In the genomic region with DNA sequence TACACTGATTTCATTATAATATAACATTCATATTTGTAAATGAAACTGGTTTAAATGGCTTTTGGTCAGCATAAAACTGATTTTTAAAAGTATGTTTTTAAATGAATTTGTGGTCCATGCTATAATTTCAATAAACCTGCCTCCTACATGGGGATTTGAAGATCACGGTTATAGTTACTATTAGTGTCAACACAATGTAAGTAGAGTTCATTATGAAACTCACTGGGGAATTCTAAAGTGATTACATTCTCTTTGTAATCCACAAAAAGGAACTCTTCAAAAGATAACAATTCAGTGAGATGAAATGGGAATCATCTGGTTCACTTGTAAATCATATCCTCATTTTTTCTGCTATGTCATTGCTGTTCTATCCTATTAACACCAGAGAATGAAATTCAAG, we compare ENCODE assay signal across 29 cellular contexts.
DNase-seq lines count a peak whose midpoint lies in the region; ATAC-seq and TF ChIP-seq lines count a peak whose summit lies in the region.
"Had no signal": no experiment of that assay in that cellular context is flagged by ENCODE, and none has a peak within 500 bp of the region (broad histone marks: within the 10 kb centered on the region; RNA-seq: fewer than 3 reads in every experiment).

No MANE protein-coding gene starts in this region.

- H3K27ac Mint-ChIP-seq in activated naive CD4-positive, alpha-beta T cell treated with anti-CD3 and anti-CD28 coated beads, Interleukin-2, amount 50 U/mL, for 72 hours, result peak overlapping the region; percentile 70 to 81
- no peak overlapping the region for H3K27ac Mint-ChIP-seq in activated naive CD4-positive, alpha-beta T cell treated with anti-CD3 and anti-CD28 coated beads, Interleukin-2, amount 10 ng/mL, durations not matched to agents 7 days and 5 days
- H3K27ac Mint-ChIP-seq: T-helper 1 cell treated with Interleukin-12 subunit alpha and Interleukin-12 subunit beta and Interleukin-4 antibody, amounts not matched to agents 30 μg/mL and 1 μg/mL, for 36 hours had no signal

- peaks cover 3% of the 10 kb centered on the region for H3K4me1 Mint-ChIP-seq in activated naive CD4-positive, alpha-beta T cell treated with anti-CD3 and anti-CD28 coated beads, Interleukin-2, amount 10 ng/mL, durations not matched to agents 7 days and 5 days

- no peak for DNase-seq in activated naive CD4-positive, alpha-beta T cell treated with anti-CD3 and anti-CD28 coated beads, Interleukin-2, amount 50 U/mL, for 72 hours (ENCODE audit: low spot score in 2 of 2)
- no peak for DNase-seq in activated naive CD4-positive, alpha-beta T cell treated with anti-CD3 and anti-CD28 coated beads, Interleukin-2, amount 10 ng/mL, durations not matched to agents 7 days and 5 days
- DNase-seq in NCI-H128 (lab: John Stamatoyannopoulos, UW; ENCODE audit: unreplicated experiment) (peak; percentile 33), NCI-H69 (lab: John Stamatoyannopoulos, UW) (peak; percentile 83), prostate gland (ENCODE audit: low spot score) (no peak)
- no peak for DNase-seq in stimulated activated CD4-positive, alpha-beta T cell treated with anti-CD3 and anti-CD28 coated beads, Interleukin-12 subunit alpha, Interleukin-12 subunit beta, amount 100 ng/mL, for 4 hours
- DNase-seq: activated CD4-positive, CD25-positive, alpha-beta regulatory T cell treated with anti-CD3 and anti-CD28 coated beads, Interleukin-2, amount 50 U/mL, for 72 hours; activated naive CD4-positive, alpha-beta T cell treated with anti-CD3 and anti-CD28 coated beads, Interleukin-2, amount 50 U/mL, for 16 hours; activated T-cell treated with anti-CD3 and anti-CD28 coated beads, Interleukin-2, amount 50 U/mL, for 48 hours; aorta; colonic mucosa; DMS79; effector memory CD4-positive, alpha-beta T cell; GDM1; KBM-7; MG63; midbrain; naive thymus-derived CD4-positive, alpha-beta T cell; NCI-H1694; nucleus accumbens; stimulated activated naive CD4-positive, alpha-beta T cell treated with Interleukin-2 at 50 U/mL for 16 hours; uterus had no signal

- no peaks in the 10 kb centered on the region for H3K79me2 ChIP-seq in neural cell (replicated peaks; ENCODE audit: insufficient read depth, low read length)

- no peaks in the 10 kb centered on the region for H4K20me1 ChIP-seq in neural cell (ENCODE audit: insufficient read depth)

- 54% methylated on average over 1 of the region's 1 CpG for WGBS in prostate gland

- TF ChIP-seq CTCF in neural cell (IDR thresholded peaks at IDR 0.05; ENCODE audit: poor library complexity, severe bottlenecking) (no peak), prostate gland (IDR thresholded peaks at IDR 0.05) (no peak)

- H3K4me2 ChIP-seq in neural cell (ENCODE audit: low read length), result no peak overlapping the region

- H3K27ac ChIP-seq in neural cell (ENCODE audit: low read length) (no peak overlapping the region), prostate gland (no peak overlapping the region)
- H3K27ac ChIP-seq: C4-2B, colonic mucosa, SK-N-MC, thoracic aorta, uterus had no signal

- intact Hi-C loops in prostate gland (cut with DNase I), result no loop called here

- H3F3A ChIP-seq in neural cell (ENCODE audit: insufficient read depth, low read length, poor library complexity, severe bottlenecking), result no peaks in the 10 kb centered on the region

- ATAC-seq in activated naive CD4-positive, alpha-beta T cell treated with anti-CD3 and anti-CD28 coated beads, Interleukin-2, amount 50 U/mL, for 72 hours, result peak in 1 of 2 donors; percentile 31
- ATAC-seq: HCT116; naive thymus-derived CD4-positive, alpha-beta T cell had no signal

- H3K9me2 ChIP-seq in neural cell (ENCODE audit: insufficient read depth, low read length), result no peaks in the 10 kb centered on the region

- no peak for TF ChIP-seq RAD21 in neural cell (conservative IDR thresholded peaks at IDR 0.05)

- H3K9me3 ChIP-seq in neural cell (ENCODE audit: low read length), result no peaks in the 10 kb centered on the region
- no peaks in the 10 kb centered on the region for H3K9me3 ChIP-seq in prostate gland
- H3K9me3 ChIP-seq: colonic mucosa, MG63, thoracic aorta, uterus had no signal

- TF ChIP-seq POLR2A in prostate gland (IDR thresholded peaks at IDR 0.05), result no peak

- no peaks in the 10 kb centered on the region for H3K27me3 Mint-ChIP-seq in activated naive CD4-positive, alpha-beta T cell treated with anti-CD3 and anti-CD28 coated beads, Interleukin-2, amount 10 ng/mL, durations not matched to agents 7 days and 5 days

- H3K4me3 Mint-ChIP-seq in activated naive CD4-positive, alpha-beta T cell treated with anti-CD3 and anti-CD28 coated beads, Interleukin-2, amount 10 ng/mL, durations not matched to agents 7 days and 5 days, result no peak overlapping the region
- H3K4me3 Mint-ChIP-seq: naive thymus-derived CD4-positive, alpha-beta T cell; T-helper 1 cell treated with Interleukin-12 subunit alpha and Interleukin-12 subunit beta and Interleukin-4 antibody, amounts not matched to agents 30 μg/mL and 1 μg/mL, for 36 hours had no signal

- H3K27me3 ChIP-seq in neural cell (ENCODE audit: insufficient read depth, low read depth, low read length) (no peaks in the 10 kb centered on the region), prostate gland (replicated peaks; ENCODE audit: insufficient read depth) (no peaks in the 10 kb centered on the region)
- H3K27me3 ChIP-seq: cardiac muscle cell, colonic mucosa, MG63, uterus had no signal

- no peak overlapping the region for H3K9ac ChIP-seq in neural cell (ENCODE audit: low read length)

- no peak overlapping the region for H2AFZ ChIP-seq in neural cell (ENCODE audit: low read depth, low read length)

- H3K36me3 Mint-ChIP-seq in activated naive CD4-positive, alpha-beta T cell treated with anti-CD3 and anti-CD28 coated beads, Interleukin-2, amount 50 U/mL, for 72 hours, result peaks cover 1 to 14% of the 10 kb centered on the region in 2 donors
- H3K36me3 Mint-ChIP-seq in activated naive CD4-positive, alpha-beta T cell treated with anti-CD3 and anti-CD28 coated beads, Interleukin-2, amount 10 ng/mL, durations not matched to agents 7 days and 5 days, result no peaks in the 10 kb centered on the region
- H3K36me3 Mint-ChIP-seq: naive thymus-derived CD4-positive, alpha-beta T cell had no signal

- no peaks in the 10 kb centered on the region for H3K36me3 ChIP-seq in neural cell (ENCODE audit: insufficient read depth, low read length)
- H3K36me3 ChIP-seq in prostate gland, result no peaks in the 10 kb centered on the region
- H3K36me3 ChIP-seq: cardiac muscle cell, colonic mucosa, MG63, thoracic aorta, uterus had no signal

- peaks cover under 1 to 1% of the 10 kb centered on the region in 2 donors for H3K9me3 Mint-ChIP-seq in activated naive CD4-positive, alpha-beta T cell treated with anti-CD3 and anti-CD28 coated beads, Interleukin-2, amount 50 U/mL, for 72 hours
- no peaks in the 10 kb centered on the region for H3K9me3 Mint-ChIP-seq in activated naive CD4-positive, alpha-beta T cell treated with anti-CD3 and anti-CD28 coated beads, Interleukin-2, amount 10 ng/mL, durations not matched to agents 7 days and 5 days

- no peaks in the 10 kb centered on the region for H3K4me1 ChIP-seq in prostate gland (replicated peaks)
- H3K4me1 ChIP-seq: colonic mucosa, uterus had no signal

- TF ChIP-seq EP300 in neural cell (conservative IDR thresholded peaks at IDR 0.05; ENCODE audit: poor library complexity, severe bottlenecking), result no peak

- H3K4me3 ChIP-seq in neural cell (ENCODE audit: low read length) (no peak overlapping the region), prostate gland (no peak overlapping the region)
- H3K4me3 ChIP-seq: cardiac muscle cell, colonic mucosa, MG63, SK-N-MC, thoracic aorta, uterus had no signal

- CTCF ChIA-PET in activated naive CD4-positive, alpha-beta T cell treated with anti-CD3 and anti-CD28 coated beads, Interleukin-2, amount 10 ng/mL, durations not matched to agents 7 days and 5 days (lab: Charles Lee), result no interaction called here

TF ChIP-seq in neural cell, 6 proteins besides CTCF, POLR2A, EP300 and RAD21:
- TF ChIP-seq EZH2 (IDR thresholded peaks at IDR 0.05; ENCODE audit: borderline replicate concordance, insufficient read depth, low read length, poor library complexity, severe bottlenecking), result no peak
- peak; percentile 8 for TF ChIP-seq POLR2AphosphoS5 (IDR thresholded peaks at IDR 0.05)
- TF ChIP-seq, protein P1, sequence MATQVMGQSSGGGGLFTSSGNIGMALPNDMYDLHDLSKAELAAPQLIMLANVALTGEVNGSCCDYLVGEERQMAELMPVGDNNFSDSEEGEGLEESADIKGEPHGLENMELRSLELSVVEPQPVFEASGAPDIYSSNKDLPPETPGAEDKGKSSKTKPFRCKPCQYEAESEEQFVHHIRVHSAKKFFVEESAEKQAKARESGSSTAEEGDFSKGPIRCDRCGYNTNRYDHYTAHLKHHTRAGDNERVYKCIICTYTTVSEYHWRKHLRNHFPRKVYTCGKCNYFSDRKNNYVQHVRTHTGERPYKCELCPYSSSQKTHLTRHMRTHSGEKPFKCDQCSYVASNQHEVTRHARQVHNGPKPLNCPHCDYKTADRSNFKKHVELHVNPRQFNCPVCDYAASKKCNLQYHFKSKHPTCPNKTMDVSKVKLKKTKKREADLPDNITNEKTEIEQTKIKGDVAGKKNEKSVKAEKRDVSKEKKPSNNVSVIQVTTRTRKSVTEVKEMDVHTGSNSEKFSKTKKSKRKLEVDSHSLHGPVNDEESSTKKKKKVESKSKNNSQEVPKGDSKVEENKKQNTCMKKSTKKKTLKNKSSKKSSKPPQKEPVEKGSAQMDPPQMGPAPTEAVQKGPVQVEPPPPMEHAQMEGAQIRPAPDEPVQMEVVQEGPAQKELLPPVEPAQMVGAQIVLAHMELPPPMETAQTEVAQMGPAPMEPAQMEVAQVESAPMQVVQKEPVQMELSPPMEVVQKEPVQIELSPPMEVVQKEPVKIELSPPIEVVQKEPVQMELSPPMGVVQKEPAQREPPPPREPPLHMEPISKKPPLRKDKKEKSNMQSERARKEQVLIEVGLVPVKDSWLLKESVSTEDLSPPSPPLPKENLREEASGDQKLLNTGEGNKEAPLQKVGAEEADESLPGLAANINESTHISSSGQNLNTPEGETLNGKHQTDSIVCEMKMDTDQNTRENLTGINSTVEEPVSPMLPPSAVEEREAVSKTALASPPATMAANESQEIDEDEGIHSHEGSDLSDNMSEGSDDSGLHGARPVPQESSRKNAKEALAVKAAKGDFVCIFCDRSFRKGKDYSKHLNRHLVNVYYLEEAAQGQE (IDR thresholded peaks at IDR 0.05; ENCODE audit: borderline replicate concordance), result no peak

Comparison
In these comparisons a context has a peak if more than half of its experiments do, and no peak if none do; other contexts are left out.
1. DNase-seq: peak in NCI-H128 (single experiment) and NCI-H69 (single experiment); none in activated naive CD4-positive, alpha-beta T cell treated with anti-CD3 and anti-CD28 coated beads, Interleukin-2, amount 50 U/mL, for 72 hours (0 of 2), activated naive CD4-positive, alpha-beta T cell treated with anti-CD3 and anti-CD28 coated beads, Interleukin-2, amount 10 ng/mL, durations not matched to agents 7 days and 5 days (single experiment), prostate gland (single experiment) and stimulated activated CD4-positive, alpha-beta T cell treated with anti-CD3 and anti-CD28 coated beads, Interleukin-12 subunit alpha, Interleukin-12 subunit beta, amount 100 ng/mL, for 4 hours (single experiment).